8 cellular contexts compared by ENCODE assay signal in the genomic region with DNA sequence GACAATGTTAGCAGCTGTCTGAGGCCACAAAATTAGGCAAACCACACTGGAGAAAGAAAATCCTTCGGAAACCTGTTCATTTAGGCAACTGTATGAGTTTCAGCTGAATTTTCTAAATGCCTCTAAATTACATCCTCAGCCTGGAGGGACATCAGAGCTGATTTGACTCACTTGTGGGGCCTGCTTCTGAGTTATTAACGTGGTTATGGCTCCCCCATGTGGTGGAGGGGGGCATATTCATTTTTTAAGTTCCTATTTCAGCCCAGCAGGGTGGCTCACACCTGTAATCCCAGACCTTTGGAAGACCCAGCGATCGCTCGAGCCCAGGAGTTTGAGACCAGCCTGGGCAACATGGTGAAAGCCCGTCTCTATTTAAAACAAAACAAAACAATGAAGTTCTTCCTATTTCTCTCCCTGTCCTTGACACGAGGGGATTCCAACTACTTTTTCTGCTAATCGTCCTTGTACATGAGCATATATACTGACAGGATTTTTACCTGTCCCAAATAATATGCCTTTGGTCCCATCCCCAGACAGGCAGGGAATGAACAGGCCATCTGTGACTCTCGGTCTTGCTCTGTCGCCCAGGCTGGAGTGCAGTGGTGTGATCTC. TPM values are rescaled to one million over a fixed set of nuclear protein-coding genes. Genes with fewer than 3 reads are reported as not detected.
DNase-seq lines count a peak whose midpoint lies in the region; ATAC-seq and TF ChIP-seq lines count a peak whose summit lies in the region.

No MANE protein-coding gene starts in this region.

- H3K4me3 ChIP-seq in AG10803 (ENCODE audit: low read length) = no peak overlapping the region

- peak; percentile 90 for TF ChIP-seq CTCF in AG10803 (conservative IDR thresholded peaks at IDR 0.05; ENCODE audit: low read length)

- DNase-seq in AG10803 (ENCODE audit: low read depth) (peak; percentile 80), H4 (ENCODE audit: low spot score) (peak; percentile 85), NCI-H345 treated with DMSO at 0.1 percent for 48 hours (lab: John Stamatoyannopoulos, UW; ENCODE audit: unreplicated experiment) (peak; percentile 14), kidney glomerular epithelial cell (lab: John Stamatoyannopoulos, UW) (peak; percentile 72)
- DNase-seq in activated CD4-positive, CD25-positive, alpha-beta regulatory T cell treated with anti-CD3 and anti-CD28 coated beads, Interleukin-2, amount 50 U/mL, for 72 hours = peak; percentile 69
- DNase-seq in central memory CD4-positive, alpha-beta T cell = peak; percentile 65
- peak; percentile 52 for DNase-seq in stimulated activated CD4-positive, alpha-beta T cell treated with anti-CD3 and anti-CD28 coated beads, Interleukin-4, amount 100 ng/mL, for 1 hour

- ATAC-seq in GM19467 (IDR thresholded peaks at IDR 0.05; ENCODE audit: unreplicated experiment) = no peak

RNA-seq across cellular contexts. Expression of a gene that starts 31.5 kb away (rescaled TPM):
- not detected in 2 replicates for total RNA-seq in H4 (2014; rRNA removed; shearing (Covaris generic))

RNA-seq across cellular contexts. Expression of a gene that starts 35.8 kb away (rescaled TPM):
- total RNA-seq in H4 (2014; rRNA removed; shearing (Covaris generic)) = not detected in 2 replicates

Comparison
In these comparisons a context has a peak if more than half of its experiments do, and no peak if none do; other contexts are left out.
1. DNase-seq: peak in every context shown above with its lines; median percentile 85 in H4; 80 in AG10803; 72 in kidney glomerular epithelial cell; 69 in activated CD4-positive, CD25-positive, alpha-beta regulatory T cell treated with anti-CD3 and anti-CD28 coated beads, Interleukin-2, amount 50 U/mL, for 72 hours; 65 in central memory CD4-positive, alpha-beta T cell; 52 in stimulated activated CD4-positive, alpha-beta T cell treated with anti-CD3 and anti-CD28 coated beads, Interleukin-4, amount 100 ng/mL, for 1 hour; 14 in NCI-H345 treated with DMSO at 0.1 percent for 48 hours.